In the genomic region with DNA sequence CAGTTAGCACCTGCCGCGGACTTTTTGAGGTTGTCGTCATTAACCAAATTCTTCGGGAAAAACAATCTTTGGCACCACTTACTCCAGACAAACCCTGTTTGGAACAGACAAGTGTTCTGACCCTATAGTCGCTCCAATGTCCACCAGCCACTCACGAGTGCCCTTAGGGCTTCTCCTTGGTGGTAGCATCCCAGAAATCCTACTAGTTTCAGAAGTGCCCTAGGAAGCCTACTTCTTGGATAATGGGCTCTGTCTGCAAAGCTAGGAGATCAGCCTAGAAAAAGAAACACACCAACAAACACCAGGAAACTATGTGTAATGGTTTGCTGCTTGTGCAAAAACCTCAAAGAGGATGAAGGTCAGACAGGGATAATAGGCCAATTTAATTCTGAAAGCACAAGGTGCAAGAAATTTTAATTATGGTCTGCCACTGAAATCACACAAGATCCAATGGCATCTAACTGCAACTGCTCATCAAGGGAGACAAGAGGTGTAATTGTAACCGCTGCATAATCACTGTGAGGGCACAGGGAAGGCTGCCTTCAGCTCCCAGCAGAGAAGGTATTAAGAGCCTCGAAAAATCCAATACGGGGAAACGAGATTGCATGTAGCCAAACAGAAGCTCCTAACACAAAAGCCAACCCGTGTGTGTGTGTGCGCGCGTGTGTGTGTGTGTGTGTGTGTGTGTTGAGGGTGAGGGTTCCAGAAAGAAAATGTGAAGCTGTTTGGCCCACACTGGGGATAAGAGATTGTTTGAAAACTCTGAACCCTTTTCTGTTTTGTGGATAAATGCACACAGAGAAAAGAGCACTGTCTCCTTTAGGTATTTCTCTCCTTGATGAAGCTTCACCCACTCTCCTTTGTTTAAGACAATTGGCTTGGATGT, we compare ENCODE assay signal across 8 cellular contexts. TPM values are rescaled to one million over a fixed set of nuclear protein-coding genes. Genes with fewer than 3 reads are reported as not detected.
DNase-seq lines count a peak whose midpoint lies in the region; ATAC-seq and TF ChIP-seq lines count a peak whose summit lies in the region.

No MANE protein-coding gene starts in this region.

- peak overlapping the region; percentile 64 for H3K9ac ChIP-seq in IMR-90 (ENCODE audit: low read depth, low read length)
- H3K9ac ChIP-seq in iPS-20b (ENCODE audit: low read depth, low read length) = 0 out of 2 replicates have a peak overlapping the region, but pooled peaks have one; percentile 26
- peak overlapping the region; percentile 83 to 97 (median 93) for H3K9ac ChIP-seq in skeletal muscle tissue (ENCODE audit: low read depth in 1 of 3, low read length in 3 of 3)

- H3K9me3 Mint-ChIP-seq in activated T-helper 17 cell treated with anti-CD3 and anti-CD28 coated beads, Interleukin-2, amount 50 U/mL, for 72 hours = no peaks in the 10 kb centered on the region

- peaks cover 36% of the 10 kb centered on the region for H4K20me1 ChIP-seq in IMR-90 (ENCODE audit: insufficient read depth, low read length)

- H3K18ac ChIP-seq in IMR-90 (ENCODE audit: low read depth, low read length) = no peak overlapping the region

- H2BK15ac ChIP-seq in IMR-90 (ENCODE audit: low read depth, low read length) = no peak overlapping the region

- H3K23ac ChIP-seq in IMR-90 (ENCODE audit: low read depth, low read length) = peak overlapping the region; percentile 91

- intact Hi-C loops in IMR-90 (cut with micrococcal nuclease) = loop anchor here (5.0 to 10.0 kb wide), 2 partner anchors 215 to 1507 kb away; a partner anchor contains a TSS

- CTCF ChIA-PET in IMR-90 (lab: Yijun Ruan, JAX) = interaction anchor here (1.1 to 1.2 kb wide), 2 partner anchors 29 to 33 kb away, joined by 3 to 6 read pairs; no protein-coding TSS in a partner anchor

- no peaks in the 10 kb centered on the region for H3K9me1 ChIP-seq in IMR-90 (ENCODE audit: insufficient read depth, low read length)

- H4K8ac ChIP-seq in IMR-90 (ENCODE audit: low read depth in 2 of 2, low read length in 2 of 2) = peak overlapping the region in 1 of 2 experiments; percentile 42; a peak in 1 of 4 replicates

- peak overlapping the region; percentile 12; the same call in 1 of the 2 replicates for H2AK5ac ChIP-seq in IMR-90 (ENCODE audit: low read depth, low read length)

- dilution Hi-C loops in IMR-90 (cut with HindIII; ENCODE audit: low sequenced_read_pairs, unreplicated experiment) = no loop called here

- H2AK9ac ChIP-seq in IMR-90 (replicated peaks; ENCODE audit: low read depth, low read length, poor library complexity) = peak overlapping the region; percentile 56

- H3K56ac ChIP-seq in IMR-90 (ENCODE audit: extremely low read depth, insufficient read depth, low read length) = peak overlapping the region; percentile 49; the same call in 1 of the 2 replicates

- H3K9me3 ChIP-seq in IMR-90 (ENCODE audit: control insufficient read depth, insufficient read depth, low read length) = no peaks in the 10 kb centered on the region
- no peaks in the 10 kb centered on the region; the same call in 1 of the 2 replicates for H3K9me3 ChIP-seq in iPS-20b (ENCODE audit: insufficient read depth, low read depth, low read length)
- no peaks in the 10 kb centered on the region for H3K9me3 ChIP-seq in skeletal muscle tissue (ENCODE audit: control insufficient read depth in 3 of 3, low read length in 3 of 3)

- peak; percentile 47 for DNase-seq in IMR-90
- DNase-seq in AG20443 (ENCODE audit: low spot score) = no peak
- no peak for DNase-seq in stimulated activated naive CD8-positive, alpha-beta T cell treated with anti-CD3 and anti-CD28 coated beads, Interleukin-15, Interleukin-2, amounts not matched to agents 100 U/mL and 50 U/mL, for 24 hours
- DNase-seq in stimulated activated CD4-positive, alpha-beta T cell treated with anti-CD3 and anti-CD28 coated beads, Interleukin-1b, Interleukin-23, amount 100 ng/mL, for 48 hours = no peak
- DNase-seq in activated T-cell treated with anti-CD3 and anti-CD28 coated beads, Interleukin-2, amount 50 U/mL, for 48 hours = no peak

- no peak overlapping the region for H3K27ac Mint-ChIP-seq in activated T-helper 17 cell treated with anti-CD3 and anti-CD28 coated beads, Interleukin-2, amount 50 U/mL, for 72 hours

- no peaks in the 10 kb centered on the region for H3K27me3 ChIP-seq in IMR-90 (ENCODE audit: control insufficient read depth, insufficient read depth, low read length)
- H3K27me3 ChIP-seq in iPS-20b (ENCODE audit: insufficient read depth, low read length) = peaks cover 84% of the 10 kb centered on the region
- H3K27me3 ChIP-seq in skeletal muscle tissue (ENCODE audit: control insufficient read depth in 3 of 3, insufficient read depth in 3 of 3, low read length in 3 of 3) = no peaks in the 10 kb centered on the region

- in situ Hi-C loops in IMR-90 (cut with MboI; ENCODE audit: low sequenced_read_pairs) = no loop called here

- peak overlapping the region; percentile 30 for H3K4ac ChIP-seq in IMR-90 (ENCODE audit: low read depth, low read length)

- no peak overlapping the region for H2BK20ac ChIP-seq in IMR-90 (ENCODE audit: low read depth, low read length)

- peak overlapping the region; percentile 3; the same call in 1 of the 2 replicates for H4K5ac ChIP-seq in IMR-90 (ENCODE audit: low read depth, low read length)

- H3K4me2 ChIP-seq in IMR-90 (ENCODE audit: low read depth, low read length) = peak overlapping the region; percentile 97

- peaks cover 3% of the 10 kb centered on the region for H3K4me1 Mint-ChIP-seq in activated T-helper 17 cell treated with anti-CD3 and anti-CD28 coated beads, Interleukin-2, amount 50 U/mL, for 72 hours

- peak overlapping the region; percentile 82 for H3K4me3 ChIP-seq in IMR-90 (ENCODE audit: insufficient read depth, low read depth, low read length)
- peak overlapping the region; percentile 92 for H3K4me3 ChIP-seq in iPS-20b (ENCODE audit: low read length)
- peak overlapping the region; percentile 84 to 98 (median 93) for H3K4me3 ChIP-seq in skeletal muscle tissue (ENCODE audit: low read length in 3 of 3)

- H3K27ac ChIP-seq in IMR-90 (ENCODE audit: insufficient read depth, low read length) (peak overlapping the region; percentile 50), iPS-20b (ENCODE audit: low read length) (no peak overlapping the region), skeletal muscle tissue (ENCODE audit: low read depth, low read length) (peak overlapping the region; percentile 26)

- WGBS in IMR-90 (ENCODE audit: extremely low coverage in 2 of 2, insufficient read length in 1 of 2), 2 experiments = 0% methylated on average over 1 of the region's 14 CpGs; no CpG with 5 or more reads in 1 of the 2 experiments

- no peak overlapping the region; the same call in 1 of the 2 replicates for H4K91ac ChIP-seq in IMR-90 (ENCODE audit: insufficient read depth, low read depth, low read length)

- peaks cover 2% of the 10 kb centered on the region for H3K36me3 ChIP-seq in IMR-90 (ENCODE audit: control insufficient read depth, insufficient read depth, low read length)
- no peaks in the 10 kb centered on the region for H3K36me3 ChIP-seq in iPS-20b (ENCODE audit: insufficient read depth, low read depth, low read length)
- no peaks in the 10 kb centered on the region for H3K36me3 ChIP-seq in skeletal muscle tissue (ENCODE audit: control insufficient read depth in 3 of 3, insufficient read depth in 3 of 3, low read length in 3 of 3)

- H3K36me3 Mint-ChIP-seq in activated T-helper 17 cell treated with anti-CD3 and anti-CD28 coated beads, Interleukin-2, amount 50 U/mL, for 72 hours (ENCODE audit: low read depth) = no peaks in the 10 kb centered on the region

- BruUV-seq in IMR-90 (replicated peaks; lab: Mats Ljungman, UMichigan) = TSS peak; percentile 34

- POLR2A ChIA-PET in IMR-90 (lab: Charles Lee; ENCODE audit: unreplicated experiment) = no interaction called here

- peaks cover 52% of the 10 kb centered on the region for H3K27me3 Mint-ChIP-seq in activated T-helper 17 cell treated with anti-CD3 and anti-CD28 coated beads, Interleukin-2, amount 50 U/mL, for 72 hours

- H2AFZ ChIP-seq in IMR-90 (replicated peaks; ENCODE audit: low read length, poor library complexity) = no peak overlapping the region

- TF ChIP-seq RAD21 in IMR-90 (IDR thresholded peaks at IDR 0.05; ENCODE audit: low read length) = no peak

- H3K4me1 ChIP-seq in IMR-90 (ENCODE audit: control insufficient read depth, insufficient read depth, low read length) (peaks cover 6% of the 10 kb centered on the region), iPS-20b (ENCODE audit: insufficient read depth, low read length) (peaks cover 17% of the 10 kb centered on the region), skeletal muscle tissue (ENCODE audit: control insufficient read depth in 3 of 3, insufficient read depth in 3 of 3, low read length in 3 of 3) (peaks cover 12 to 20% (median 12%) of the 10 kb centered on the region in 3 donors)

- peak overlapping the region; percentile 37 for H2BK5ac ChIP-seq in IMR-90 (ENCODE audit: low read depth, low read length, poor library complexity, severe bottlenecking)

- peak overlapping the region; percentile 30 for H3K14ac ChIP-seq in IMR-90 (replicated peaks; ENCODE audit: low read depth, low read length)

- H3K79me1 ChIP-seq in IMR-90 (ENCODE audit: low read depth in 1 of 2, low read length in 2 of 2) = peaks cover 7 to 54% of the 10 kb centered on the region in 2 experiments

- peak overlapping the region; percentile 47 for H3K4me3 Mint-ChIP-seq in activated T-helper 17 cell treated with anti-CD3 and anti-CD28 coated beads, Interleukin-2, amount 50 U/mL, for 72 hours

- H2BK120ac ChIP-seq in IMR-90 (ENCODE audit: low read depth, low read length) = peak overlapping the region; percentile 6

- ATAC-seq in IMR-90 (ENCODE audit: low read depth) = no peak
- ATAC-seq in activated T-helper 17 cell treated with anti-CD3 and anti-CD28 coated beads, Interleukin-2, amount 50 U/mL, for 72 hours (replicated peaks) = no peak
- no peak for ATAC-seq in stimulated activated naive CD8-positive, alpha-beta T cell treated with anti-CD3 and anti-CD28 coated beads, Interleukin-15, Interleukin-2, amounts not matched to agents 100 U/mL and 50 U/mL, for 24 hours

- TF ChIP-seq POLR2A in IMR-90 (IDR thresholded peaks at IDR 0.05; ENCODE audit: low read depth, low read length) = no peak

- TF ChIP-seq CTCF in IMR-90 (conservative IDR thresholded peaks at IDR 0.05; ENCODE audit: low read depth, low read length) = no peak

TF ChIP-seq in IMR-90, 13 proteins besides CTCF, POLR2A, EP300 and RAD21 (continues in another document):
- TF ChIP-seq FOS (IDR thresholded peaks at IDR 0.05; ENCODE audit: low read depth, low read length) (no peak), MAFK (IDR thresholded peaks at IDR 0.05; ENCODE audit: low read depth, low read length) (no peak), MXI1 (IDR thresholded peaks at IDR 0.05; ENCODE audit: borderline replicate concordance, low read depth, low read length) (no peak), RFX5 (IDR thresholded peaks at IDR 0.05; ENCODE audit: low read depth, low read length) (no peak), MAZ (IDR thresholded peaks at IDR 0.05; ENCODE audit: borderline replicate concordance, low read depth, low read length) (no peak)

RNA-seq across cellular contexts. Expression of a gene that starts 2.2 kb away (rescaled TPM):
- total RNA-seq in IMR-90 (2012; rRNA removed) = 139 and 157 TPM in 2 replicates
- polyA plus RNA-seq in IMR-90 (2012; rRNA removed) = 105 and 152 TPM in 2 replicates
- polyA plus RNA-seq in IMR-90 (2012; cell fraction: cytosol; rRNA removed) = 50.8 and 60.3 TPM in 2 replicates
- 47.7 and 165 TPM in 2 replicates for polyA plus RNA-seq in IMR-90 (2012; cell fraction: nucleus; rRNA removed; ENCODE audit: low replicate concordance)
- total RNA-seq in activated T-helper 17 cell treated with anti-CD3 and anti-CD28 coated beads, Interleukin-2, amount 50 U/mL, for 72 hours = under 1 TPM in 1 of 2 donors, not detected in 1; 0.11 TPM
- 68.9 TPM for total RNA-seq in skeletal muscle tissue

Comparison
In these comparisons a context has a peak if more than half of its experiments do, and no peak if none do; other contexts are left out.
1. H3K9ac ChIP-seq: peak in every context shown above with its lines; median percentile 93 in skeletal muscle tissue; 64 in IMR-90; 26 in iPS-20b.
2. RNA of a gene that starts 2.2 kb away (total RNA-seq): 139 to 157 TPM in IMR-90 and 68.9 TPM in skeletal muscle tissue (single experiment); 0.11 TPM in activated T-helper 17 cell treated with anti-CD3 and anti-CD28 coated beads, Interleukin-2, amount 50 U/mL, for 72 hours; every median in the first group is over 10 times any median in the second.
3. Peak in every context shown above with its lines, with median percentiles within 50 percentile points of each other: H3K4me3 ChIP-seq.